20 cellular contexts compared by ENCODE assay signal in genomic region chr2:160463245-160463644, GRCh38. TPM values are rescaled to one million over a fixed set of nuclear protein-coding genes. Genes with fewer than 3 reads are reported as not detected.
A peak's percentile ranks its signal among the peaks of the same experiment; 100 is the strongest.
DNase-seq lines count a peak whose midpoint lies in the region; ATAC-seq and TF ChIP-seq lines count a peak whose summit lies in the region.
"Had no signal": no experiment of that assay in that cellular context is flagged by ENCODE, and none has a peak within 500 bp of the region (broad histone marks: within the 10 kb centered on the region; RNA-seq: fewer than 3 reads in every experiment).

No MANE protein-coding gene starts in this region.

- peak; percentile 38 for DNase-seq in activated CD4-positive, alpha-beta T cell treated with anti-CD3 and anti-CD28 coated beads for 48 hours
- DNase-seq in activated CD4-positive, alpha-beta T cell treated with anti-CD3 and anti-CD28 coated beads for 1 hour: no peak
- DNase-seq in activated CD8-positive, alpha-beta T cell treated with anti-CD3 and anti-CD28 coated beads for 36 hours: no peak
- no peak for DNase-seq in activated CD8-positive, alpha-beta T cell treated with anti-CD3 and anti-CD28 coated beads, Interleukin-2, amount 10 ng/mL, durations not matched to agents 7 days and 5 days
- DNase-seq in stimulated activated naive CD8-positive, alpha-beta T cell treated with anti-CD3 and anti-CD28 coated beads, Interleukin-15, amount 100 ng/mL, for 72 hours: no peak
- DNase-seq in stimulated activated naive CD8-positive, alpha-beta T cell treated with anti-CD3 and anti-CD28 coated beads, Interleukin-15, Interleukin-2, amounts not matched to agents 100 U/mL and 50 U/mL, for 24 hours: no peak
- no peak for DNase-seq in stimulated activated effector memory CD8-positive, alpha-beta T cell treated with anti-CD3 and anti-CD28 coated beads, Interleukin-12 subunit alpha, Interleukin-12 subunit beta, amount 100 ng/mL, for 72 hours (ENCODE audit: low spot score in 2 of 2)
- no peak for DNase-seq in central memory CD4-positive, alpha-beta T cell
- DNase-seq: CD8-positive, alpha-beta T cell; COR-L47; DMS 273 treated with DMSO at 0.1 percent for 48 hours; DMS53; DND-41; EL; GOT3; H7; HFFc6 had no signal

- peak; percentile 26 for ATAC-seq in activated CD8-positive, alpha-beta T cell treated with anti-CD3 and anti-CD28 coated beads for 36 hours
- no peak for ATAC-seq in activated CD8-positive, alpha-beta T cell treated with anti-CD3 and anti-CD28 coated beads, Interleukin-2, amount 10 ng/mL, durations not matched to agents 7 days and 5 days
- peak; percentile 44 for ATAC-seq in stimulated activated naive CD8-positive, alpha-beta T cell treated with anti-CD3 and anti-CD28 coated beads, Interleukin-15, amount 100 ng/mL, for 72 hours
- ATAC-seq in stimulated activated naive CD8-positive, alpha-beta T cell treated with anti-CD3 and anti-CD28 coated beads, Interleukin-15, Interleukin-2, amounts not matched to agents 100 U/mL and 50 U/mL, for 24 hours: no peak
- ATAC-seq in stimulated activated effector memory CD8-positive, alpha-beta T cell treated with anti-CD3 and anti-CD28 coated beads, Interleukin-12 subunit alpha, Interleukin-12 subunit beta, amount 100 ng/mL, for 72 hours: peak; percentile 66
- ATAC-seq: CD8-positive, alpha-beta T cell; GM12878; HCT116 had no signal

- H3K4me3 Mint-ChIP-seq in activated CD8-positive, alpha-beta T cell treated with anti-CD3 and anti-CD28 coated beads for 36 hours: no peak overlapping the region
- no peak overlapping the region for H3K4me3 Mint-ChIP-seq in activated CD8-positive, alpha-beta T cell treated with anti-CD3 and anti-CD28 coated beads, Interleukin-2, amount 10 ng/mL, durations not matched to agents 7 days and 5 days
- H3K4me3 Mint-ChIP-seq in stimulated activated naive CD8-positive, alpha-beta T cell treated with anti-CD3 and anti-CD28 coated beads, Interleukin-15, amount 100 ng/mL, for 72 hours: no peak overlapping the region
- H3K4me3 Mint-ChIP-seq in stimulated activated effector memory CD8-positive, alpha-beta T cell treated with anti-CD3 and anti-CD28 coated beads, Interleukin-12 subunit alpha, Interleukin-12 subunit beta, amount 100 ng/mL, for 72 hours: peak overlapping the region; percentile 31
- H3K4me3 Mint-ChIP-seq: B cell; CD8-positive, alpha-beta T cell; HFFc6 had no signal

- no peak overlapping the region for H3K27ac Mint-ChIP-seq in activated CD8-positive, alpha-beta T cell treated with anti-CD3 and anti-CD28 coated beads for 36 hours
- H3K27ac Mint-ChIP-seq in activated CD8-positive, alpha-beta T cell treated with anti-CD3 and anti-CD28 coated beads, Interleukin-2, amount 10 ng/mL, durations not matched to agents 7 days and 5 days: no peak overlapping the region
- H3K27ac Mint-ChIP-seq in stimulated activated naive CD8-positive, alpha-beta T cell treated with anti-CD3 and anti-CD28 coated beads, Interleukin-15, amount 100 ng/mL, for 72 hours: no peak overlapping the region
- H3K27ac Mint-ChIP-seq in stimulated activated effector memory CD8-positive, alpha-beta T cell treated with anti-CD3 and anti-CD28 coated beads, Interleukin-12 subunit alpha, Interleukin-12 subunit beta, amount 100 ng/mL, for 72 hours: peak overlapping the region; percentile 81
- H3K27ac Mint-ChIP-seq: B cell; CD8-positive, alpha-beta T cell; HFFc6 had no signal

- no peaks in the 10 kb centered on the region for H3K9me3 Mint-ChIP-seq in activated CD8-positive, alpha-beta T cell treated with anti-CD3 and anti-CD28 coated beads for 36 hours
- no peaks in the 10 kb centered on the region for H3K9me3 Mint-ChIP-seq in activated CD8-positive, alpha-beta T cell treated with anti-CD3 and anti-CD28 coated beads, Interleukin-2, amount 10 ng/mL, durations not matched to agents 7 days and 5 days (ENCODE audit: insufficient read depth)
- no peaks in the 10 kb centered on the region for H3K9me3 Mint-ChIP-seq in stimulated activated naive CD8-positive, alpha-beta T cell treated with anti-CD3 and anti-CD28 coated beads, Interleukin-15, amount 100 ng/mL, for 72 hours
- no peaks in the 10 kb centered on the region for H3K9me3 Mint-ChIP-seq in stimulated activated effector memory CD8-positive, alpha-beta T cell treated with anti-CD3 and anti-CD28 coated beads, Interleukin-12 subunit alpha, Interleukin-12 subunit beta, amount 100 ng/mL, for 72 hours
- H3K9me3 Mint-ChIP-seq: CD8-positive, alpha-beta T cell; HFFc6 had no signal

- CTCF ChIA-PET in activated CD8-positive, alpha-beta T cell treated with anti-CD3 and anti-CD28 coated beads for 36 hours (lab: Charles Lee): interaction anchor here (0.8 to 2.4 kb wide), 2 partner anchors 10 to 30 kb away, joined by 3 to 6 read pairs; no protein-coding TSS in a partner anchor
- CTCF ChIA-PET in activated CD8-positive, alpha-beta T cell treated with anti-CD3 and anti-CD28 coated beads, Interleukin-2, amount 10 ng/mL, durations not matched to agents 7 days and 5 days (lab: Charles Lee): interaction anchor here (0.8 kb wide), 1 partner anchor 30 kb away, joined by 3 read pairs; no protein-coding TSS in a partner anchor

- H3K27me3 Mint-ChIP-seq in activated CD8-positive, alpha-beta T cell treated with anti-CD3 and anti-CD28 coated beads for 36 hours: no peaks in the 10 kb centered on the region
- no peaks in the 10 kb centered on the region for H3K27me3 Mint-ChIP-seq in activated CD8-positive, alpha-beta T cell treated with anti-CD3 and anti-CD28 coated beads, Interleukin-2, amount 10 ng/mL, durations not matched to agents 7 days and 5 days (ENCODE audit: low read depth)
- no peaks in the 10 kb centered on the region for H3K27me3 Mint-ChIP-seq in stimulated activated naive CD8-positive, alpha-beta T cell treated with anti-CD3 and anti-CD28 coated beads, Interleukin-15, amount 100 ng/mL, for 72 hours

- peaks cover under 1% of the 10 kb centered on the region for H3K36me3 Mint-ChIP-seq in activated CD8-positive, alpha-beta T cell treated with anti-CD3 and anti-CD28 coated beads for 36 hours (ENCODE audit: low read depth)
- H3K36me3 Mint-ChIP-seq in activated CD8-positive, alpha-beta T cell treated with anti-CD3 and anti-CD28 coated beads, Interleukin-2, amount 10 ng/mL, durations not matched to agents 7 days and 5 days (ENCODE audit: low read depth): peaks cover 28% of the 10 kb centered on the region
- no peaks in the 10 kb centered on the region for H3K36me3 Mint-ChIP-seq in stimulated activated effector memory CD8-positive, alpha-beta T cell treated with anti-CD3 and anti-CD28 coated beads, Interleukin-12 subunit alpha, Interleukin-12 subunit beta, amount 100 ng/mL, for 72 hours
- H3K36me3 Mint-ChIP-seq: CD8-positive, alpha-beta T cell had no signal

- TF ChIP-seq CTCF in activated CD8-positive, alpha-beta T cell treated with anti-CD3 and anti-CD28 coated beads for 36 hours (IDR thresholded peaks at IDR 0.05): no peak

- POLR2A ChIA-PET in activated CD8-positive, alpha-beta T cell treated with anti-CD3 and anti-CD28 coated beads for 36 hours (lab: Charles Lee): no interaction called here
- POLR2A ChIA-PET in activated CD8-positive, alpha-beta T cell treated with anti-CD3 and anti-CD28 coated beads, Interleukin-2, amount 10 ng/mL, durations not matched to agents 7 days and 5 days (lab: Charles Lee): no interaction called here

- intact Hi-C loops in activated CD8-positive, alpha-beta T cell treated with anti-CD3 and anti-CD28 coated beads for 36 hours (cut with micrococcal nuclease): no loop called here

- peaks cover 50% of the 10 kb centered on the region for H3K4me1 Mint-ChIP-seq in activated CD8-positive, alpha-beta T cell treated with anti-CD3 and anti-CD28 coated beads for 36 hours (ENCODE audit: low read depth)
- peaks cover 29% of the 10 kb centered on the region for H3K4me1 Mint-ChIP-seq in activated CD8-positive, alpha-beta T cell treated with anti-CD3 and anti-CD28 coated beads, Interleukin-2, amount 10 ng/mL, durations not matched to agents 7 days and 5 days (ENCODE audit: low read depth)
- peaks cover 57% of the 10 kb centered on the region for H3K4me1 Mint-ChIP-seq in stimulated activated naive CD8-positive, alpha-beta T cell treated with anti-CD3 and anti-CD28 coated beads, Interleukin-15, amount 100 ng/mL, for 72 hours
- H3K4me1 Mint-ChIP-seq in stimulated activated effector memory CD8-positive, alpha-beta T cell treated with anti-CD3 and anti-CD28 coated beads, Interleukin-12 subunit alpha, Interleukin-12 subunit beta, amount 100 ng/mL, for 72 hours: peaks cover 60% of the 10 kb centered on the region
- H3K4me1 Mint-ChIP-seq: B cell had no signal

RNA-seq across cellular contexts. Expression of gene RBMS1, which starts 30.4 kb away (rescaled TPM):
- total RNA-seq in activated CD8-positive, alpha-beta T cell treated with anti-CD3 and anti-CD28 coated beads for 36 hours: 10 to 100 TPM; 35.8 to 38.6 TPM
- total RNA-seq in activated CD8-positive, alpha-beta T cell treated with anti-CD3 and anti-CD28 coated beads, Interleukin-2, amount 10 ng/mL, durations not matched to agents 7 days and 5 days: 10 to 100 TPM; 84.7 to 87.9 TPM

Comparison
In these comparisons a context has a peak if more than half of its experiments do, and no peak if none do; other contexts are left out.
1. ATAC-seq: peak in activated CD8-positive, alpha-beta T cell treated with anti-CD3 and anti-CD28 coated beads for 36 hours (single experiment), stimulated activated naive CD8-positive, alpha-beta T cell treated with anti-CD3 and anti-CD28 coated beads, Interleukin-15, amount 100 ng/mL, for 72 hours (single experiment) and stimulated activated effector memory CD8-positive, alpha-beta T cell treated with anti-CD3 and anti-CD28 coated beads, Interleukin-12 subunit alpha, Interleukin-12 subunit beta, amount 100 ng/mL, for 72 hours (single experiment); none in activated CD8-positive, alpha-beta T cell treated with anti-CD3 and anti-CD28 coated beads, Interleukin-2, amount 10 ng/mL, durations not matched to agents 7 days and 5 days (single experiment) and stimulated activated naive CD8-positive, alpha-beta T cell treated with anti-CD3 and anti-CD28 coated beads, Interleukin-15, Interleukin-2, amounts not matched to agents 100 U/mL and 50 U/mL, for 24 hours (single experiment).